12 cellular contexts compared by ENCODE assay signal in genomic region chr3:159881828-159882309, GRCh38. TPM values are rescaled to one million over a fixed set of nuclear protein-coding genes. Genes with fewer than 3 reads are reported as not detected.
DNase-seq lines count a peak whose midpoint lies in the region; FAIRE-seq and TF ChIP-seq lines count a peak whose summit lies in the region.
"Had no signal": no experiment of that assay in that cellular context is flagged by ENCODE, and none has a peak within 500 bp of the region (broad histone marks: within the 10 kb centered on the region; RNA-seq: fewer than 3 reads in every experiment).

No MANE protein-coding gene starts in this region.

- H3K9me3 ChIP-seq in H1 (ENCODE audit: insufficient read depth in 2 of 2, low read depth in 1 of 2, low read length in 1 of 2) (no peaks in the 10 kb centered on the region), muscle layer of colon (ENCODE audit: low read length) (no peaks in the 10 kb centered on the region), Karpas-422 (ENCODE audit: low read length) (no peaks in the 10 kb centered on the region)

- H3K4me1 ChIP-seq in H1 (replicated peaks in 1 of 4; ENCODE audit: control insufficient read depth in 3 of 4, insufficient read depth in 4 of 4, low read length in 3 of 4), result peaks cover 0 to 6% (median 1%) of the 10 kb centered on the region in 4 experiments; a peak in 3 of 7 replicates
- peaks cover 63% of the 10 kb centered on the region for H3K4me1 ChIP-seq in muscle layer of colon (ENCODE audit: insufficient read depth, low read length)
- H3K4me1 ChIP-seq in Karpas-422 (ENCODE audit: low read length), result no peaks in the 10 kb centered on the region

- peak overlapping the region; percentile 1 for H4K91ac ChIP-seq in H1 (replicated peaks; ENCODE audit: insufficient read length, low read length)

- H3K14ac ChIP-seq in H1 (ENCODE audit: insufficient read length), result no peak overlapping the region

- DNase-seq in 8988T (peak; percentile 23), NCI-H2196 (lab: John Stamatoyannopoulos, UW; ENCODE audit: unreplicated experiment) (peak; percentile 68), H1 (ENCODE audit: low read depth in 1 of 2, low spot score in 2 of 2) (no peak), T-helper 2 cell (no peak), GDM1 (lab: John Stamatoyannopoulos, UW) (no peak), NCI-H1694 treated with DMSO at 0.1 percent for 48 hours (lab: John Stamatoyannopoulos, UW) (no peak), Karpas-422 (no peak)
- DNase-seq: cortex of kidney, NCI-H2029 treated with DMSO at 0.1 percent for 48 hours, T-cell had no signal

- H4K20me1 ChIP-seq in H1 (replicated peaks in 1 of 2; ENCODE audit: control insufficient read depth in 1 of 2, insufficient read depth in 2 of 2, low read length in 2 of 2), result no peaks in the 10 kb centered on the region
- no peaks in the 10 kb centered on the region for H4K20me1 ChIP-seq in Karpas-422 (ENCODE audit: insufficient read depth, low read depth, low read length)

- no peak overlapping the region for H2BK15ac ChIP-seq in H1 (ENCODE audit: low read length)

- 85% methylated on average over 7 of the region's 7 CpGs; no CpG with 5 or more reads in 1 of the 2 experiments for WGBS in H1 (ENCODE audit: extremely low coverage in 1 of 2, insufficient coverage in 1 of 2, insufficient read length in 1 of 2, insufficient replicate concordance in 2 of 2, low coverage in 1 of 2, low lambda C conversion rate in 2 of 2, missing lambda C conversion rate in 1 of 2), 2 experiments

- FAIRE-seq in H1 (lab: Jason Lieb, UNC), result no peak
- FAIRE-seq: islet of Langerhans had no signal

- 0 out of 2 replicates have a peak overlapping the region, but pooled peaks have one; percentile 3 for H3K18ac ChIP-seq in H1 (ENCODE audit: extremely low read depth, low read length)

- no peak overlapping the region for H2BK20ac ChIP-seq in H1 (ENCODE audit: low read length)

- H3K9me2 ChIP-seq in Karpas-422 (replicated peaks; ENCODE audit: insufficient read depth, low read length), result no peaks in the 10 kb centered on the region

- H3K27ac ChIP-seq in H1 (ENCODE audit: low read depth, low read length) (no peak overlapping the region; the same call in 1 of the 2 replicates), muscle layer of colon (ENCODE audit: low read depth, low read length) (peak overlapping the region; percentile 47), Karpas-422 (ENCODE audit: low read length) (no peak overlapping the region)

- H3K56ac ChIP-seq in H1 (replicated peaks; ENCODE audit: insufficient read length, low read depth, low read length), result no peak overlapping the region

- H3K4me3 ChIP-seq in H1 (ENCODE audit: extremely low read depth in 1 of 4, insufficient read depth in 2 of 4, low read depth in 3 of 4, low read length in 4 of 4) (no peak overlapping the region), muscle layer of colon (ENCODE audit: low read depth in 1 of 2, low read length in 2 of 2) (no peak overlapping the region), Karpas-422 (ENCODE audit: low read length) (no peak overlapping the region)

- no peak overlapping the region for H3K23ac ChIP-seq in H1 (ENCODE audit: insufficient read length)

- peak overlapping the region in 1 of 4 experiments; percentile 21; a peak in 1 of 7 replicates for H3K9ac ChIP-seq in H1 (replicated peaks in 1 of 4; ENCODE audit: extremely low read depth in 1 of 4, low read depth in 3 of 4, low read length in 3 of 4)
- no peak overlapping the region for H3K9ac ChIP-seq in muscle layer of colon (ENCODE audit: low read length)
- H3K9ac ChIP-seq in Karpas-422 (ENCODE audit: low read length), result no peak overlapping the region

- H2AFZ ChIP-seq in H1 (ENCODE audit: low read length), result no peak overlapping the region
- H2AFZ ChIP-seq in Karpas-422 (ENCODE audit: low read length), result no peak overlapping the region

- no peak overlapping the region for H3K4ac ChIP-seq in H1 (replicated peaks; ENCODE audit: insufficient read length, low read depth, low read length)

- H2BK5ac ChIP-seq in H1 (ENCODE audit: low read depth, low read length), result peak overlapping the region; percentile 32; the same call in 1 of the 2 replicates

- H3K79me2 ChIP-seq in H1 (ENCODE audit: control insufficient read depth in 1 of 2, insufficient read depth in 2 of 2, low read length in 2 of 2) (no peaks in the 10 kb centered on the region), Karpas-422 (ENCODE audit: low read length) (no peaks in the 10 kb centered on the region)

- H3K36me3 ChIP-seq in H1 (ENCODE audit: control insufficient read depth in 2 of 4, insufficient read depth in 4 of 4, low read length in 3 of 4) (no peaks in the 10 kb centered on the region), muscle layer of colon (ENCODE audit: insufficient read depth, low read length) (no peaks in the 10 kb centered on the region), Karpas-422 (ENCODE audit: insufficient read depth, low read length) (no peaks in the 10 kb centered on the region)

- POLR2A ChIA-PET in H1 (lab: Charles Lee; ENCODE audit: partially characterized antibody), result interaction anchor here (0.7 kb wide), 1 partner anchor 8 kb away, joined by 3 read pairs; no protein-coding TSS in a partner anchor

- H2BK120ac ChIP-seq in H1 (replicated peaks; ENCODE audit: low read depth, low read length), result no peak overlapping the region

- TF ChIP-seq CTCF in H1 (IDR thresholded peaks at IDR 0.05; ENCODE audit: control extremely low read depth in 1 of 3, insufficient read depth in 1 of 3, low read depth in 1 of 3, low read length in 3 of 3), result no peak

- H3K27me3 ChIP-seq in H1 (replicated peaks in 1 of 4; ENCODE audit: control insufficient read depth in 3 of 4, extremely low read depth in 1 of 4, insufficient read depth in 3 of 4, low read length in 3 of 4) (no peaks in the 10 kb centered on the region), muscle layer of colon (ENCODE audit: control insufficient read depth in 1 of 2, insufficient read depth in 2 of 2, low read length in 2 of 2) (no peaks in the 10 kb centered on the region), Karpas-422 (ENCODE audit: low read length) (no peaks in the 10 kb centered on the region)

- H2BK12ac ChIP-seq in H1 (ENCODE audit: low read depth, low read length), result peak overlapping the region; percentile 6; the same call in 1 of the 2 replicates

- H4K8ac ChIP-seq in H1 (ENCODE audit: extremely low read depth, insufficient read depth, low read length), result no peak overlapping the region

- TF ChIP-seq RAD21 in H1 (IDR thresholded peaks at IDR 0.05 in 1 of 2, conservative IDR thresholded peaks at IDR 0.05 in 1 of 2; ENCODE audit: low read depth in 2 of 2, low read length in 2 of 2), result no peak

- no peak for TF ChIP-seq EP300 in H1 (IDR thresholded peaks at IDR 0.05; ENCODE audit: borderline replicate concordance in 1 of 2, low read depth in 2 of 2, low read length in 2 of 2)

- H3K23me2 ChIP-seq in H1 (ENCODE audit: low read depth, low read length), result no peaks in the 10 kb centered on the region

- no peak overlapping the region for H4K5ac ChIP-seq in H1 (ENCODE audit: insufficient read length, low read depth, low read length)

- H3K4me2 ChIP-seq in H1 (ENCODE audit: insufficient read depth in 1 of 2, low read depth in 2 of 2, low read length in 2 of 2) (no peak overlapping the region), Karpas-422 (ENCODE audit: low read depth, low read length, poor library complexity, severe bottlenecking) (no peak overlapping the region)

- TF ChIP-seq POLR2A in H1 (IDR thresholded peaks at IDR 0.05; ENCODE audit: control extremely low read depth in 1 of 2, low read depth in 2 of 2, low read length in 2 of 2), result no peak

- no peaks in the 10 kb centered on the region for H3K79me1 ChIP-seq in H1 (ENCODE audit: low read depth, low read length)

- CTCF ChIA-PET in H1 (lab: Charles Lee; ENCODE audit: partially characterized antibody), result interaction anchor here (1.0 to 12.8 kb wide), 8 partner anchors 10 to 150 kb away, joined by 3 to 238 read pairs (median 18); partner anchors contain the start of gene IL12A

- no peak overlapping the region for H2AK5ac ChIP-seq in H1 (ENCODE audit: low read depth, low read length)

TF ChIP-seq in H1, 55 proteins besides CTCF, POLR2A, EP300 and RAD21:
- TF ChIP-seq SIN3A (conservative IDR thresholded peaks at IDR 0.05 in 1 of 2, IDR thresholded peaks at IDR 0.05 in 1 of 2; ENCODE audit: low read depth in 1 of 2, low read length in 2 of 2), result no peak
- TF ChIP-seq TAF7 (optimal IDR thresholded peaks at IDR 0.05; ENCODE audit: borderline replicate concordance, low read depth, low read length), result no peak
- TF ChIP-seq FOSL1 (IDR thresholded peaks at IDR 0.05; ENCODE audit: insufficient read depth, low read depth, low read length), result no peak
- no peak for TF ChIP-seq CHD1 (IDR thresholded peaks at IDR 0.05; ENCODE audit: low read depth, low read length)
- no peak for TF ChIP-seq POLR2AphosphoS5 (IDR thresholded peaks at IDR 0.05; ENCODE audit: low read depth, low read length)
- TF ChIP-seq CTBP2 (IDR thresholded peaks at IDR 0.05; ENCODE audit: borderline replicate concordance, insufficient read depth, insufficient read length, low read length), result no peak
- no peak for TF ChIP-seq RFX5 (IDR thresholded peaks at IDR 0.05; ENCODE audit: borderline replicate concordance, low read depth, low read length)
- TF ChIP-seq KDM4A (IDR thresholded peaks at IDR 0.05; ENCODE audit: low read depth, low read length, severe bottlenecking), result no peak
- TF ChIP-seq BACH1 (IDR thresholded peaks at IDR 0.05; ENCODE audit: low read length), result no peak
- no peak for TF ChIP-seq JUND (IDR thresholded peaks at IDR 0.05; ENCODE audit: low read length)
- TF ChIP-seq HDAC6 (IDR thresholded peaks at IDR 0.05; ENCODE audit: low read depth, low read length), result no peak
- no peak for TF ChIP-seq CBX8 (IDR thresholded peaks at IDR 0.05; ENCODE audit: borderline replicate concordance, low read depth, low read length)
- TF ChIP-seq MAFK (IDR thresholded peaks at IDR 0.05; ENCODE audit: low read depth, low read length), result no peak
- no peak for TF ChIP-seq YY1 (IDR thresholded peaks at IDR 0.05; ENCODE audit: low read depth, low read length)
- TF ChIP-seq RXRA (IDR thresholded peaks at IDR 0.05; ENCODE audit: insufficient read depth, low read depth, low read length), result no peak
- no peak for TF ChIP-seq CHD2 (IDR thresholded peaks at IDR 0.05; ENCODE audit: low read length)
- no peak for TF ChIP-seq JUN (IDR thresholded peaks at IDR 0.05; ENCODE audit: low read depth, low read length)

RNA-seq across cellular contexts. Expression of gene SCHIP1, which starts 42.2 kb away (rescaled TPM):
- total RNA-seq in H1 (2021; fragmentation: NEBNext Ultra II Directional; extraction: Animal tissue kit (Norgen Biotek cat#: 25700)), result 5.3 and 5.9 TPM in 2 replicates
- 10.1 and 13.5 TPM in 2 replicates for polyA plus RNA-seq in H1 (2011; rRNA removed)
- polyA plus RNA-seq in H1 (2011; cell fraction: cytosol; rRNA removed), result 11.4 TPM
- polyA plus RNA-seq in H1 (2011; cell fraction: nucleus; rRNA removed), result 13.7 TPM
- 13.8 to 16.6 TPM (median 15.5 TPM) in 4 replicates for polyA plus RNA-seq in H1 (2012, experiment 1 of 2)
- polyA plus RNA-seq in H1 (2012, experiment 2 of 2), result 1.2 TPM
- polyA plus RNA-seq in H1 (2013, experiment 1 of 2), result 7.2 TPM
- polyA plus RNA-seq in H1 (2013, experiment 2 of 2), result 7.1 TPM
- polyA minus RNA-seq in H1 (2011; rRNA and poly(A)+ RNA removed), result 12.2 and 15.7 TPM in 2 replicates
- polyA minus RNA-seq in H1 (2011; cell fraction: cytosol; rRNA and poly(A)+ RNA removed), result 7.5 TPM
- polyA minus RNA-seq in H1 (2011; cell fraction: nucleus; rRNA and poly(A)+ RNA removed), result 26.4 TPM
- total RNA-seq in Karpas-422 (2014; rRNA removed; shearing (Covaris generic); ENCODE audit: low replicate concordance), result not detected in 2 replicates

Comparison
In these comparisons a context has a peak if more than half of its experiments do, and no peak if none do; other contexts are left out.
1. DNase-seq: peak in 8988T (single experiment) and NCI-H2196 (single experiment); none in H1 (0 of 2), T-helper 2 cell (0 of 5), GDM1 (single experiment), NCI-H1694 treated with DMSO at 0.1 percent for 48 hours (single experiment) and Karpas-422 (single experiment).